ENCODE assay signal across 26 cellular contexts in genomic region chr10:126374435-126374834, GRCh38. TPM values are rescaled to one million over a fixed set of nuclear protein-coding genes. Genes with fewer than 3 reads are reported as not detected.
"Had no signal": no experiment of that assay in that cellular context is flagged by ENCODE, and none has a peak within 500 bp of the region (broad histone marks: within the 10 kb centered on the region; RNA-seq: fewer than 3 reads in every experiment).

No MANE protein-coding gene starts in this region.

- ATAC-seq: heart right ventricle; left cardiac atrium; left lobe of liver; left ventricle myocardium superior; lower lobe of right lung; naive thymus-derived CD4-positive, alpha-beta T cell; natural killer cell treated with Interleukin-12 subunit alpha and Interleukin-12 subunit beta and Interleukin-15 and Interleukin-18, amount 100 ng/mL, for 72 hours; right lobe of liver; stimulated activated memory B cell treated with anti-CD40 and anti-IgM and Interleukin-4, amounts not matched to agents 10 μg/mL and 1 μg/mL and 100 μg/mL, for 72 hours; stimulated activated naive CD8-positive, alpha-beta T cell treated with anti-CD3 and anti-CD28 coated beads, Interleukin-15, amount 100 ng/mL, for 72 hours had no signal

- H3K36me3 ChIP-seq: heart right ventricle, lower lobe of right lung, ovary, prostate gland, right atrium auricular region, right lobe of liver, tibial nerve, uterus had no signal

- H3K4me1 ChIP-seq: heart right ventricle, lower lobe of right lung, prostate gland, right atrium auricular region, right lobe of liver, tibial nerve, uterus had no signal

- H3K27me3 ChIP-seq: hepatocyte, ovary, right atrium auricular region, right lobe of liver, tibial nerve, uterus had no signal

- H3K9me3 ChIP-seq: lower lobe of right lung, ovary, prostate gland, right lobe of liver, uterus had no signal

- H2AFZ ChIP-seq: hepatocyte had no signal

- DNase-seq: heart right ventricle; islet precursor cell; kidney glomerular epithelial cell; left cardiac atrium; left ventricle myocardium superior; lower lobe of right lung; mammary epithelial cell; naive thymus-derived CD4-positive, alpha-beta T cell; ovary; right lobe of liver; stimulated activated CD4-positive, alpha-beta T cell treated with anti-CD3 and anti-CD28 coated beads, Interleukin-1b, Interleukin-23, amount 100 ng/mL, for 48 hours; stimulated activated CD4-positive, alpha-beta T cell treated with anti-CD3 and anti-CD28 coated beads, Interleukin-2, amount 100 ng/mL, for 48 hours; stimulated activated CD4-positive, alpha-beta T cell treated with anti-CD3 and anti-CD28 coated beads, Interleukin-4, amount 100 ng/mL, for 4 hours; stimulated activated CD8-positive, alpha-beta memory T cell treated with anti-CD3 and anti-CD28 coated beads, Interleukin-4, amount 100 ng/mL, for 48 hours; stimulated activated naive CD4-positive, alpha-beta T cell treated with Interleukin-2 at 50 U/mL for 16 hours; stimulated activated naive CD8-positive, alpha-beta T cell treated with anti-CD3 and anti-CD28 coated beads, Interleukin-15, amount 100 ng/mL, for 72 hours; substantia nigra; uterus had no signal

- H3K4me3 ChIP-seq: heart right ventricle, hepatocyte, lower lobe of right lung, ovary, prostate gland, right atrium auricular region, right lobe of liver, skin epidermis, tibial nerve, uterus had no signal

- H3K4me2 ChIP-seq: hepatocyte had no signal

- H3K27ac ChIP-seq: heart right ventricle, hepatocyte, lower lobe of right lung, ovary, prostate gland, right atrium auricular region, right lobe of liver, tibial nerve, uterus had no signal

RNA-seq across cellular contexts. Expression of gene ADAM12, which starts 13.8 kb away (rescaled TPM):
- total RNA-seq: left lobe of liver had no signal
- polyA plus RNA-seq: naive thymus-derived CD4-positive, alpha-beta T cell had no signal
